Comparison of ENCODE assay signal across 30 cellular contexts in genomic region chr19:57941593-57941992, GRCh38. TPM values are rescaled to one million over a fixed set of nuclear protein-coding genes. Genes with fewer than 3 reads are reported as not detected.
"Had no signal": no experiment of that assay in that cellular context is flagged by ENCODE, and none has a peak within 500 bp of the region (broad histone marks: within the 10 kb centered on the region; RNA-seq: fewer than 3 reads in every experiment).

No MANE protein-coding gene starts in this region.

- H2AFZ ChIP-seq: hepatocyte had no signal

- H3K4me2 ChIP-seq: hepatocyte had no signal

- H3K27ac ChIP-seq: dorsolateral prefrontal cortex, epithelial cell of prostate, gastroesophageal sphincter, heart left ventricle, hepatocyte, neutrophil, pancreas, prostate gland, right atrium auricular region, sigmoid colon, suprapubic skin, transverse colon, upper lobe of right lung, uterus had no signal

- H3K27ac Mint-ChIP-seq: naive thymus-derived CD8-positive, alpha-beta T cell; stimulated activated naive B cell treated with anti-CD40 and anti-IgM and Interleukin-4, amounts not matched to agents 10 μg/mL and 1 μg/mL and 100 μg/mL, for 72 hours; stimulated activated naive CD8-positive, alpha-beta T cell treated with anti-CD3 and anti-CD28 coated beads, Interleukin-15, Interleukin-2, amounts not matched to agents 100 ng/mL and 50 ng/mL, for 24 hours had no signal

- ATAC-seq: esophagus mucosa; gastroesophageal sphincter; heart left ventricle; left lobe of liver; naive thymus-derived CD8-positive, alpha-beta T cell; pancreas; stimulated activated naive B cell treated with anti-CD40 and anti-IgM and Interleukin-4, amounts not matched to agents 10 μg/mL and 1 μg/mL and 100 μg/mL, for 72 hours; upper lobe of right lung had no signal

- H3K27me3 Mint-ChIP-seq: naive thymus-derived CD8-positive, alpha-beta T cell; stimulated activated naive B cell treated with anti-CD40 and anti-IgM and Interleukin-4, amounts not matched to agents 10 μg/mL and 1 μg/mL and 100 μg/mL, for 72 hours; stimulated activated naive CD8-positive, alpha-beta T cell treated with anti-CD3 and anti-CD28 coated beads, Interleukin-15, Interleukin-2, amounts not matched to agents 100 ng/mL and 50 ng/mL, for 24 hours had no signal

- H3K9me3 ChIP-seq: pancreas, prostate gland had no signal

- H3K36me3 ChIP-seq: neutrophil, uterus had no signal

- H3K4me3 Mint-ChIP-seq: naive thymus-derived CD8-positive, alpha-beta T cell; stimulated activated naive B cell treated with anti-CD40 and anti-IgM and Interleukin-4, amounts not matched to agents 10 μg/mL and 1 μg/mL and 100 μg/mL, for 72 hours; stimulated activated naive CD8-positive, alpha-beta T cell treated with anti-CD3 and anti-CD28 coated beads, Interleukin-15, Interleukin-2, amounts not matched to agents 100 ng/mL and 50 ng/mL, for 24 hours had no signal

- DNase-seq: dorsolateral prefrontal cortex; effector CD4-positive, alpha-beta T cell; foreskin fibroblast; heart left ventricle; kidney; mammary epithelial cell; mesendoderm; midbrain; pancreas; sigmoid colon; stimulated activated CD4-positive, alpha-beta T cell treated with anti-CD3 and anti-CD28 coated beads, Interleukin-2, amount 100 ng/mL, for 24 hours; stimulated activated CD4-positive, alpha-beta T cell treated with anti-CD3 and anti-CD28 coated beads, Interleukin-4, amount 100 ng/mL, for 24 hours; stimulated activated naive B cell treated with anti-CD40 and anti-IgM and Interleukin-4, amounts not matched to agents 10 μg/mL and 1 μg/mL and 100 μg/mL, for 72 hours; transverse colon; upper lobe of right lung; uterus had no signal

- H3K4me3 ChIP-seq: dorsolateral prefrontal cortex, gastroesophageal sphincter, heart left ventricle, hepatocyte, pancreas, prostate gland, right atrium auricular region, sigmoid colon, suprapubic skin, transverse colon, upper lobe of right lung, uterus had no signal

- H3K4me1 ChIP-seq: pancreas, prostate gland, uterus had no signal

- H3K27me3 ChIP-seq: dorsolateral prefrontal cortex, gastroesophageal sphincter, heart left ventricle, hepatocyte, neutrophil, pancreas, right atrium auricular region, sigmoid colon, suprapubic skin, transverse colon, upper lobe of right lung, uterus had no signal

RNA-seq across cellular contexts. Expression of gene C19orf18, which starts 32.7 kb away (rescaled TPM):
- total RNA-seq: lower leg skin, skeletal muscle tissue, transverse colon had no signal
- polyA plus RNA-seq: neural cell had no signal
